In the genomic region with DNA sequence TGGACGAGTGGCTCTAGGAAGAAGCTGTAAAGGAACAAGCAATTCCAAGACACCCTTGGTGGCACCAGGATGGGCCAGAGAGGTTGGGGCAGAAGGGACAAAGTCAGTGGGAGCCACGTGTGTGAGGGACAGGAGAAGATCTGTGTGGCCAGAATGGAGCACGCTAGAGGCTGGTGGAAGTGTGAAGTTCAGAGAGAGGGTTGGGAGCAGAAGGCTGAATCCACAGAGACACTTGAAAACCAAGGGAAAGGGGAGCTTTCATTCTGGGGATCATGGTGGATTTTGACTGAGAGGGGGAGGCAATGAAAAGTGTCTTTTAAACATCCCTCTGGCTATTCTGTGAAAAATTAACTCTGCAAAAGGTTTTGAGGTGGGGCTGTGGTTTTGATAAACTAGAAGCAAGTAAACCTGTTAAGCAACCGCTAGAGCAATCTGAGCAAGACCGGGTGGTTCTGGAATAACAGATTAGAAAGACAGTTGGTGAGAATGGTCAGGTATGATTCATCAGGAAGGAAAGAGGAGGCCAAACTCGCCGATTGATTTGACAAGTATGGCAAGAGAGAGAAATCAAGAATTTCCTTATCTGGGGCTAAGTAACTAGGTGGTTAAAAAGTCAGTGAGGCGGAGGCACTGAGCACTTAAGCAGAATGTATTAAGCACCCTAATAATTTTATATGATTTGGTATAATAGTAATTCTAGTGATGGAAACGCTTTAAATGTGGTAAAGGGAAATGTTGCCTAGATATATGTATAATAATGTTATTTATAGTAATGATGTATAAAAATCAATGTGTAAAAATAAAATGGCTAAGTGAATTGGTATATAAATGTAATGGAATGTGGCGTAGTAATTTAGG, we compare ENCODE assay signal across 20 cellular contexts.
DNase-seq lines count a peak whose midpoint lies in the region; ATAC-seq, FAIRE-seq and TF ChIP-seq lines count a peak whose summit lies in the region.
"Had no signal": no experiment of that assay in that cellular context is flagged by ENCODE, and none has a peak within 500 bp of the region (broad histone marks: within the 10 kb centered on the region; RNA-seq: fewer than 3 reads in every experiment).

No MANE protein-coding gene starts in this region.

- 37 to 39% methylated on average over 10 of the region's 10 CpGs for WGBS in pancreas, 2 donors

- no peaks in the 10 kb centered on the region for H3K4me1 ChIP-seq in pancreas
- H3K4me1 ChIP-seq: BLaER1, right atrium auricular region had no signal

- intact Hi-C loops in pancreas (cut with DNase I), result no loop called here

- no peak overlapping the region for H3K27ac ChIP-seq in pancreas
- H3K27ac ChIP-seq: BLaER1, right atrium auricular region had no signal

- DNase-seq in OCI-M1 (lab: John Stamatoyannopoulos, UW) (peak; percentile 97), epithelial cell of esophagus (ENCODE audit: low read depth) (peak; percentile 53), pancreas (peak in 1 of 6 donors; percentile 13), mesenteric fat pad (ENCODE audit: low spot score) (no peak), NCI-H2196 treated with DMSO at 0.1 percent for 48 hours (lab: John Stamatoyannopoulos, UW; ENCODE audit: unreplicated experiment) (no peak), DMS114 treated with DMSO at 0.1 percent for 48 hours (lab: John Stamatoyannopoulos, UW; ENCODE audit: unreplicated experiment) (no peak)
- DNase-seq in stimulated activated CD4-positive, alpha-beta T cell treated with anti-CD3 and anti-CD28 coated beads, Interleukin-4, amount 100 ng/mL, for 4 hours, result no peak
- DNase-seq: activated CD4-positive, alpha-beta T cell treated with anti-CD3 and anti-CD28 coated beads for 36 hours; activated T-cell treated with anti-CD3 and anti-CD28 coated beads for 4 hours; hippocampal formation; left ventricle myocardium superior; NCI-H1436 treated with DMSO at 0.1 percent for 48 hours; NCI-H510A; stimulated activated CD4-positive, alpha-beta T cell treated with anti-CD3 and anti-CD28 coated beads, Interleukin-2, amount 100 ng/mL, for 24 hours; stimulated activated CD8-positive, alpha-beta memory T cell treated with anti-CD3 and anti-CD28 coated beads, Interleukin-4, amount 100 ng/mL, for 48 hours had no signal

- no peak for FAIRE-seq in pancreas (lab: Jason Lieb, UNC)
- FAIRE-seq: GM12891 had no signal

- no peak overlapping the region for H3K4me3 ChIP-seq in epithelial cell of esophagus (ENCODE audit: low read length)
- no peak overlapping the region for H3K4me3 ChIP-seq in pancreas
- H3K4me3 ChIP-seq: BLaER1, right atrium auricular region had no signal

- H3K36me3 ChIP-seq in pancreas, result no peaks in the 10 kb centered on the region
- H3K36me3 ChIP-seq: BLaER1, right atrium auricular region had no signal

- no peaks in the 10 kb centered on the region for H3K9me3 ChIP-seq in pancreas
- H3K9me3 ChIP-seq: BLaER1, right atrium auricular region had no signal

- TF ChIP-seq CTCF in epithelial cell of esophagus (IDR thresholded peaks at IDR 0.05; ENCODE audit: insufficient read depth, low read depth, low read length, missing control alignments) (no peak), pancreas (IDR thresholded peaks at IDR 0.05) (no peak)

- ATAC-seq in HG03432 (IDR thresholded peaks at IDR 0.05; ENCODE audit: unreplicated experiment), result peak; percentile 63
- ATAC-seq in pancreas, result peak in 3 of 4 donors; percentile 36 to 72 (median 71)
- ATAC-seq: activated CD4-positive, alpha-beta T cell treated with anti-CD3 and anti-CD28 coated beads for 36 hours; left ventricle myocardium superior; natural killer cell treated with Interleukin-12 subunit alpha and Interleukin-12 subunit beta and Interleukin-15 and Interleukin-18, amount 100 ng/mL, for 72 hours had no signal

- no peaks in the 10 kb centered on the region for H3K27me3 ChIP-seq in pancreas
- H3K27me3 ChIP-seq: BLaER1, right atrium auricular region had no signal

Comparison
In these comparisons a context has a peak if more than half of its experiments do, and no peak if none do; other contexts are left out.
1. DNase-seq: peak in OCI-M1 (single experiment) and epithelial cell of esophagus (single experiment); none in mesenteric fat pad (single experiment), NCI-H2196 treated with DMSO at 0.1 percent for 48 hours (single experiment), DMS114 treated with DMSO at 0.1 percent for 48 hours (single experiment) and stimulated activated CD4-positive, alpha-beta T cell treated with anti-CD3 and anti-CD28 coated beads, Interleukin-4, amount 100 ng/mL, for 4 hours (0 of 2).